Comparison of ENCODE assay signal across 10 cellular contexts in the genomic region with DNA sequence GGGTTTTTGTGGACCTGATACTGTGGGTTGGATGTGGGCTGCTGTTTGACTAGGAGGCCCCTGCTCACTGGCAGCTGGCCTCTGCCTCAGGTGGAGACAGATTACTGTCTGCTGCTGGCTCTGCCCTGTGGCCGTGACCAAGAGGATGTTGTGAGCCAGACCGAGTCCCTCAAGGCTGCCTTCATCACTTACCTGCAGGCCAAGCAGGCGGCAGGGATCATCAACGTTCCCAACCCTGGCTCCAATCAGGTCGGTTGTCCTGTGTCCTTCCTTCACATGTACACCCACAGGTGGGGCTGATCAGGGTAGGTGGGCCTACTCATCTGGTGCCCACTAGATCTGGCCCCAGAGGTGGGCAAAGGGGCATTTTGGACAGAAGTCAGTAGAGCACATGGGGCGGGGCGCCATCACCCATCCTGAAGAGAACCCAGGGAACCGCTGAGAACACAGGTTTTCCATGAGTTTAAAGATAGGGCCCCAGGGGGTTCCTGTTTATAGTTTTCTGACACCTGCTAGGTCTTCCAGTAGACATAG. TPM values are rescaled to one million over a fixed set of nuclear protein-coding genes. Genes with fewer than 3 reads are reported as not detected.
DNase-seq lines count a peak whose midpoint lies in the region; ATAC-seq and TF ChIP-seq lines count a peak whose summit lies in the region.
"Had no signal": no experiment of that assay in that cellular context is flagged by ENCODE, and none has a peak within 500 bp of the region (broad histone marks: within the 10 kb centered on the region; RNA-seq: fewer than 3 reads in every experiment).

No MANE protein-coding gene starts in this region.

- no peaks in the 10 kb centered on the region for H3K79me2 ChIP-seq in PC-3 (ENCODE audit: low read length)

- H4K20me1 ChIP-seq in PC-3 (ENCODE audit: low read length), result 0 out of 2 replicates have a peak, but pooled peaks cover 8% of the 10 kb centered on the region

- CTCF ChIA-PET in CD4-positive, alpha-beta T cell (lab: Charles Lee), result no interaction called here
- CTCF ChIA-PET in PC-3 (lab: Charles Lee), result interaction anchor here (0.6 kb wide), 1 partner anchor 147 kb away, joined by 7 read pairs; no protein-coding TSS in a partner anchor

- no peaks in the 10 kb centered on the region for H3K9me3 Mint-ChIP-seq in CD4-positive, alpha-beta T cell

- TSS peak; percentile 15 for BruUV-seq in PC-3 (replicated peaks; lab: Mats Ljungman, UMichigan)

- no peaks in the 10 kb centered on the region for H3K27me3 ChIP-seq in CD4-positive, alpha-beta T cell (ENCODE audit: control insufficient read depth, insufficient read depth, low read length)
- H3K27me3 ChIP-seq in PC-3 (ENCODE audit: low read length) (no peaks in the 10 kb centered on the region), esophagus squamous epithelium (no peaks in the 10 kb centered on the region)

- H3K27ac ChIP-seq in CD4-positive, alpha-beta T cell (ENCODE audit: low read depth, low read length), result no peak overlapping the region
- H3K27ac ChIP-seq in PC-3 (ENCODE audit: low read length), result no peak overlapping the region
- peak overlapping the region; percentile 1 to 59 (median 47) for H3K27ac ChIP-seq in esophagus squamous epithelium
- peak overlapping the region in 11 of 21 experiments; percentile 5 to 66 (median 37) for H3K27ac ChIP-seq in skin epidermis

- TF ChIP-seq POLR2A in esophagus squamous epithelium (IDR thresholded peaks at IDR 0.05), result no peak

- no peak overlapping the region for H2AFZ ChIP-seq in PC-3 (ENCODE audit: low read length)

- no peak overlapping the region for H3K4me3 Mint-ChIP-seq in CD4-positive, alpha-beta T cell

- peak overlapping the region; percentile 65 for H3K27ac Mint-ChIP-seq in CD4-positive, alpha-beta T cell

- no peak overlapping the region for H3K4me3 ChIP-seq in PC-3 (ENCODE audit: low read length)
- no peak overlapping the region for H3K4me3 ChIP-seq in esophagus squamous epithelium
- no peak overlapping the region for H3K4me3 ChIP-seq in skin epidermis

- POLR2A ChIA-PET in CD4-positive, alpha-beta T cell (lab: Charles Lee), result no interaction called here
- POLR2A ChIA-PET in PC-3 (lab: Charles Lee; ENCODE audit: unreplicated experiment), result no interaction called here

- H3K36me3 Mint-ChIP-seq in CD4-positive, alpha-beta T cell (ENCODE audit: low read depth), result peaks cover 90% of the 10 kb centered on the region

- no peak overlapping the region for H3K4me2 ChIP-seq in PC-3 (ENCODE audit: low read length)

- no peaks in the 10 kb centered on the region for H3K9me2 ChIP-seq in PC-3 (replicated peaks; ENCODE audit: low read length)

- no peak for ATAC-seq in CD4-positive, alpha-beta T cell (ENCODE audit: poor library complexity)
- ATAC-seq in PC-3 (no peak), GM21360 (IDR thresholded peaks at IDR 0.05; ENCODE audit: unreplicated experiment) (no peak), GM21529 (IDR thresholded peaks at IDR 0.05; ENCODE audit: unreplicated experiment) (no peak)

- H3K4me1 Mint-ChIP-seq in CD4-positive, alpha-beta T cell (ENCODE audit: low read depth), result no peaks in the 10 kb centered on the region

- intact Hi-C loops in CD4-positive, alpha-beta T cell (cut with DNase I, micrococcal nuclease), result no loop called here
- intact Hi-C loops in PC-3 (cut with micrococcal nuclease) (no loop called here), esophagus squamous epithelium (cut with DNase I) (no loop called here)

- no peak for DNase-seq in CD4-positive, alpha-beta T cell
- no peak for DNase-seq in PC-3
- no peak for DNase-seq in esophagus squamous epithelium (lab: John Stamatoyannopoulos, UW)
- no peak for DNase-seq in stimulated activated CD4-positive, alpha-beta T cell treated with anti-CD3 and anti-CD28 coated beads, Interleukin-4, amount 100 ng/mL, for 1 hour
- DNase-seq in foreskin melanocyte, result no peak
- DNase-seq: NCI-H146, OCI-M1 had no signal

- no peak overlapping the region for H3K9ac ChIP-seq in PC-3 (ENCODE audit: low read length)

- no peak for TF ChIP-seq CTCF in CD4-positive, alpha-beta T cell (IDR thresholded peaks at IDR 0.05)
- TF ChIP-seq CTCF in PC-3 (conservative IDR thresholded peaks at IDR 0.05; ENCODE audit: low read depth, low read length) (no peak), esophagus squamous epithelium (IDR thresholded peaks at IDR 0.05) (no peak)

- H3K36me3 ChIP-seq in PC-3 (ENCODE audit: low read depth, low read length) (peaks cover 37% of the 10 kb centered on the region; the same call in 1 of the 2 replicates), esophagus squamous epithelium (peaks cover 48 to 100% (median 82%) of the 10 kb centered on the region in 3 donors)

- H3K4me1 ChIP-seq in PC-3 (ENCODE audit: insufficient read depth, low read length), result 0 out of 2 replicates have a peak, but pooled peaks cover 12% of the 10 kb centered on the region
- peaks cover 0 to 24% (median 5%) of the 10 kb centered on the region in 3 donors for H3K4me1 ChIP-seq in esophagus squamous epithelium

- WGBS in esophagus squamous epithelium, 2 donors, result 60 to 91% methylated on average over 1 to 5 of the region's 8 CpGs

- H3K27me3 Mint-ChIP-seq in CD4-positive, alpha-beta T cell, result no peaks in the 10 kb centered on the region

- no peaks in the 10 kb centered on the region for H3F3A ChIP-seq in PC-3 (ENCODE audit: low read length, unreplicated experiment)

- H3K9me3 ChIP-seq in CD4-positive, alpha-beta T cell (ENCODE audit: control insufficient read depth, low read length), result no peaks in the 10 kb centered on the region
- H3K9me3 ChIP-seq in PC-3 (ENCODE audit: low read length) (no peaks in the 10 kb centered on the region), esophagus squamous epithelium (no peaks in the 10 kb centered on the region)

RNA-seq across cellular contexts. Expression of gene ZBTB17, which starts 37.2 kb away (rescaled TPM):
- total RNA-seq in CD4-positive, alpha-beta T cell, result 10 to 100 TPM; 70.2 to 78.1 TPM
- total RNA-seq in PC-3 (2014; rRNA removed) (44.2 and 55.2 TPM in 2 replicates), esophagus squamous epithelium (10 to 100 TPM; 19.1 to 33.1 (median 26.8) TPM)

Comparison
In these comparisons a context has a peak if more than half of its experiments do, and no peak if none do; other contexts are left out.
1. H3K27ac ChIP-seq: peak in esophagus squamous epithelium (4 of 4) and skin epidermis (11 of 21); none in CD4-positive, alpha-beta T cell (single experiment) and PC-3 (single experiment).